ENCODE assay signal across 18 cellular contexts in genomic region chr2:48483506-48483905, GRCh38.
A peak's percentile ranks its signal among the peaks of the same experiment; 100 is the strongest.
DNase-seq lines count a peak whose midpoint lies in the region; ATAC-seq and TF ChIP-seq lines count a peak whose summit lies in the region.
"Had no signal": no experiment of that assay in that cellular context is flagged by ENCODE, and none has a peak within 500 bp of the region (broad histone marks: within the 10 kb centered on the region; RNA-seq: fewer than 3 reads in every experiment).

No MANE protein-coding gene starts in this region.

- TF ChIP-seq CTCF in fibroblast of pulmonary artery (IDR thresholded peaks at IDR 0.05; ENCODE audit: low read length, missing control alignments) = no peak

- peak; percentile 80 for DNase-seq in astrocyte of the hippocampus (ENCODE audit: low read depth, low spot score)
- DNase-seq in fibroblast of pulmonary artery (ENCODE audit: low read depth) = peak; percentile 78
- DNase-seq in pons (ENCODE audit: low spot score) = peak; percentile 50
- DNase-seq in NOMO-1 (lab: John Stamatoyannopoulos, UW; ENCODE audit: unreplicated experiment in 2 of 2) = no peak
- no peak for DNase-seq in NCI-H1694 (lab: John Stamatoyannopoulos, UW)
- DNase-seq: activated CD4-positive, alpha-beta T cell treated with anti-CD3 and anti-CD28 coated beads, Interleukin-2, amount 50 U/mL, for 1 hour; activated naive CD4-positive, alpha-beta T cell treated with anti-CD3 and anti-CD28 coated beads, Interleukin-2, amount 10 ng/mL, durations not matched to agents 7 days and 5 days; activated T-cell treated with anti-CD3 and anti-CD28 coated beads for 4 hours; endodermal cell; heart left ventricle; MV-4-11; NCI-H2107; stimulated activated CD4-positive, alpha-beta T cell treated with anti-CD3 and anti-CD28 coated beads, Interleukin-4, amount 100 ng/mL, for 24 hours; stimulated activated CD8-positive, alpha-beta memory T cell treated with anti-CD3 and anti-CD28 coated beads, Interleukin-4, amount 100 ng/mL, for 48 hours had no signal

- H3K4me3 ChIP-seq in fibroblast of pulmonary artery (replicated peaks; ENCODE audit: low read depth, low read length) = no peak overlapping the region
- H3K4me3 ChIP-seq: heart left ventricle had no signal

- ATAC-seq in HG03565 (IDR thresholded peaks at IDR 0.05; ENCODE audit: unreplicated experiment) (no peak), GM18517 (IDR thresholded peaks at IDR 0.05; ENCODE audit: unreplicated experiment) (no peak)
- ATAC-seq: heart left ventricle, Panc1, sciatic nerve had no signal

Comparison
In these comparisons a context has a peak if more than half of its experiments do, and no peak if none do; other contexts are left out.
1. DNase-seq: peak in astrocyte of the hippocampus (single experiment), fibroblast of pulmonary artery (single experiment) and pons (single experiment); none in NOMO-1 (0 of 2) and NCI-H1694 (single experiment).